Comparison of ENCODE assay signal across 1 cellular context in genomic region chr4:80717204-80717603, GRCh38.
TF ChIP-seq lines count a peak whose summit lies in the region.

No MANE protein-coding gene starts in this region.

TF ChIP-seq in SK-N-SH, 30 proteins besides CTCF, POLR2A, EP300 and RAD21 (continued from another document):
- no peak for TF ChIP-seq IRF3 (IDR thresholded peaks at IDR 0.05; ENCODE audit: low read depth, low read length)
- TF ChIP-seq TEAD4 (IDR thresholded peaks at IDR 0.05; ENCODE audit: borderline replicate concordance, insufficient read depth) = no peak
- TF ChIP-seq EZH2phosphoT487 (IDR thresholded peaks at IDR 0.05; ENCODE audit: borderline replicate concordance, low read depth) = no peak
- no peak for TF ChIP-seq ZBTB33 (IDR thresholded peaks at IDR 0.05; ENCODE audit: borderline replicate concordance, low read depth)
- no peak for TF ChIP-seq SMC3 (IDR thresholded peaks at IDR 0.05; ENCODE audit: low read depth, low read length)
- no peak for TF ChIP-seq JUND (IDR thresholded peaks at IDR 0.05)
- TF ChIP-seq YY1 (IDR thresholded peaks at IDR 0.05; ENCODE audit: low read depth) = no peak
- no peak for TF ChIP-seq GATA2 (CRISPR knock-in tag; IDR thresholded peaks at IDR 0.05)
- TF ChIP-seq USF1 (IDR thresholded peaks at IDR 0.05; ENCODE audit: borderline replicate concordance, low read depth) = no peak
TF ChIP-seq in SK-N-SH: peak in this region for 0.
